21 cellular contexts compared by ENCODE assay signal in genomic region chr15:81071130-81071529, GRCh38.
DNase-seq lines count a peak whose midpoint lies in the region; ATAC-seq and TF ChIP-seq lines count a peak whose summit lies in the region.
"Had no signal": no experiment of that assay in that cellular context is flagged by ENCODE, and none has a peak within 500 bp of the region (broad histone marks: within the 10 kb centered on the region; RNA-seq: fewer than 3 reads in every experiment).

No MANE protein-coding gene starts in this region.

- H3K27ac ChIP-seq in left ventricle myocardium inferior (replicated peaks) (peak overlapping the region; percentile 66), foreskin keratinocyte (no peak overlapping the region)
- H3K27ac ChIP-seq: pancreas had no signal

- no peaks in the 10 kb centered on the region for H3K9me3 ChIP-seq in left ventricle myocardium inferior (replicated peaks)
- H3K9me3 ChIP-seq: pancreas, tibial nerve had no signal

- no peaks in the 10 kb centered on the region for H3K27me3 ChIP-seq in left ventricle myocardium inferior (ENCODE audit: low read depth)
- no peaks in the 10 kb centered on the region for H3K27me3 ChIP-seq in foreskin keratinocyte
- H3K27me3 ChIP-seq: pancreas, tibial nerve had no signal

- H3K4me3 ChIP-seq in left ventricle myocardium inferior (no peak overlapping the region), cardiac fibroblast (replicated peaks in 1 of 2; ENCODE audit: low read depth in 2 of 2, low read length in 2 of 2) (no peak overlapping the region)
- H3K4me3 ChIP-seq: GM23338, pancreas, tibial nerve had no signal

- TF ChIP-seq CTCF in left ventricle myocardium inferior (IDR thresholded peaks at IDR 0.05; ENCODE audit: borderline replicate concordance) (no peak), cardiac fibroblast (IDR thresholded peaks at IDR 0.05; ENCODE audit: low read depth, low read length) (no peak), foreskin keratinocyte (conservative IDR thresholded peaks at IDR 0.05) (no peak)

- DNase-seq in left ventricle myocardium inferior (no peak), left ventricle myocardium superior (no peak), cardiac fibroblast (ENCODE audit: low read depth in 2 of 2) (peak; percentile 51 to 72), foreskin keratinocyte (peak; percentile 16 to 62), D341Med (ENCODE audit: low spot score) (no peak), GOT3 (lab: John Stamatoyannopoulos, UW) (no peak), kidney tubule cell (ENCODE audit: low spot score) (no peak)
- DNase-seq: activated CD4-positive, alpha-beta memory T cell treated with anti-CD3 and anti-CD28 coated beads, Interleukin-2, amount 10 ng/mL, durations not matched to agents 7 days and 5 days; activated naive CD8-positive, alpha-beta T cell treated with anti-CD3 and anti-CD28 coated beads for 36 hours; activated T-cell treated with anti-CD3 and anti-CD28 coated beads, Interleukin-2, amount 50 U/mL, for 4 hours; CD8-positive, alpha-beta memory T cell; hypothalamus; Kasumi-1; left colon; NCI-H146; NCI-H2227 treated with DMSO at 0.1 percent for 48 hours; pancreas; RPMI8226 had no signal

- intact Hi-C loops in left ventricle myocardium inferior (cut with micrococcal nuclease) (no loop called here), left ventricle myocardium superior (cut with micrococcal nuclease) (no loop called here)

- peaks cover 30% of the 10 kb centered on the region for H3K4me1 ChIP-seq in left ventricle myocardium inferior
- H3K4me1 ChIP-seq in foreskin keratinocyte, result no peaks in the 10 kb centered on the region

- H3K36me3 ChIP-seq in left ventricle myocardium inferior, result no peaks in the 10 kb centered on the region
- H3K36me3 ChIP-seq: pancreas, tibial nerve had no signal

- ATAC-seq in left ventricle myocardium superior, result no peak
- peak; percentile 15 for ATAC-seq in foreskin keratinocyte
- no peak for ATAC-seq in GM21367 (IDR thresholded peaks at IDR 0.05; ENCODE audit: unreplicated experiment)
- ATAC-seq: activated T-cell treated with anti-CD3 and anti-CD28 coated beads, Interleukin-2, amount 50 U/mL, for 4 hours; GM23338; left colon had no signal

Comparison
In these comparisons a context has a peak if more than half of its experiments do, and no peak if none do; other contexts are left out.
1. DNase-seq: peak in cardiac fibroblast (2 of 2) and foreskin keratinocyte (2 of 2); none in left ventricle myocardium inferior (single experiment), left ventricle myocardium superior (single experiment), D341Med (single experiment), GOT3 (single experiment) and kidney tubule cell (single experiment).